ENCODE assay signal across 1 cellular context in the genomic region with DNA sequence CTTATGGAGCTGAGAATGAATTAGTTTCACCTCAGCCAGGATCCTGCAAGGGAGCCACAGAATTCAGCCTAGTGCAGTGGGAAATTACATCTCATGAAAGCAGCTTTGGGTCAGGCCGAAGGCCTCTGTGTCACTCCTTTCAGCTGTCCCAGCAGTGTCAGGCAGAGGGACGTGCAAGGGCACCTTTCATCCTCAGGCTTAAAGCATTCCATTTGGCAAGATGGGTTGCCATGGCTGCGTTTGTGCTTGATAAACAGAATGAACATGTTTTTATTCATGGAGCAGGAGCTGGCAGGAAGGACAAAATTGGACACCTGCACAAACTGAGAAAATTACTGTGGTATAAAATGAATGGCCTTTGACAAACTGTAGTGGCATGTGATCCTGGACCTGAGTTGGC.
TF ChIP-seq lines count a peak whose summit lies in the region.

No MANE protein-coding gene starts in this region.

TF ChIP-seq in HEK293, 187 proteins besides CTCF, POLR2A, EP300 and RAD21:
- TF ChIP-seq, protein P1, sequence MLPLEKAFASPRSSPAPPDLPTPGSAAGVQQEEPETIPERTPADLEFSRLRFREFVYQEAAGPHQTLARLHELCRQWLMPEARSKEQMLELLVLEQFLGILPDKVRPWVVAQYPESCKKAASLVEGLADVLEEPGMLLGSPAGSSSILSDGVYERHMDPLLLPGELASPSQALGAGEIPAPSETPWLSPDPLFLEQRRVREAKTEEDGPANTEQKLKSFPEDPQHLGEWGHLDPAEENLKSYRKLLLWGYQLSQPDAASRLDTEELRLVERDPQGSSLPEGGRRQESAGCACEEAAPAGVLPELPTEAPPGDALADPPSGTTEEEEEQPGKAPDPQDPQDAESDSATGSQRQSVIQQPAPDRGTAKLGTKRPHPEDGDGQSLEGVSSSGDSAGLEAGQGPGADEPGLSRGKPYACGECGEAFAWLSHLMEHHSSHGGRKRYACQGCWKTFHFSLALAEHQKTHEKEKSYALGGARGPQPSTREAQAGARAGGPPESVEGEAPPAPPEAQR (tag by site-specific recombination; IDR thresholded peaks at IDR 0.05): no peak
- TF ChIP-seq YY2 (tag by site-specific recombination; IDR thresholded peaks at IDR 0.05): no peak
- TF ChIP-seq SETDB1 (IDR thresholded peaks at IDR 0.05; ENCODE audit: insufficient read length, low read length): no peak
- TF ChIP-seq YY1 (tag by site-specific recombination; IDR thresholded peaks at IDR 0.05): no peak
- TF ChIP-seq ZNF610 (tag by site-specific recombination; IDR thresholded peaks at IDR 0.05; ENCODE audit: borderline replicate concordance): no peak
- TF ChIP-seq GLI4 (tag by site-specific recombination; IDR thresholded peaks at IDR 0.05): no peak
- no peak for TF ChIP-seq ZNF843 (tag by site-specific recombination; IDR thresholded peaks at IDR 0.05)
- TF ChIP-seq GLI2 (tag by site-specific recombination; IDR thresholded peaks at IDR 0.05; ENCODE audit: borderline replicate concordance, low read depth): no peak
- no peak for TF ChIP-seq ZNF426 (tag by site-specific recombination; IDR thresholded peaks at IDR 0.05)
- no peak for TF ChIP-seq ZNF837 (tag by site-specific recombination; IDR thresholded peaks at IDR 0.05)
- TF ChIP-seq, protein P2, sequence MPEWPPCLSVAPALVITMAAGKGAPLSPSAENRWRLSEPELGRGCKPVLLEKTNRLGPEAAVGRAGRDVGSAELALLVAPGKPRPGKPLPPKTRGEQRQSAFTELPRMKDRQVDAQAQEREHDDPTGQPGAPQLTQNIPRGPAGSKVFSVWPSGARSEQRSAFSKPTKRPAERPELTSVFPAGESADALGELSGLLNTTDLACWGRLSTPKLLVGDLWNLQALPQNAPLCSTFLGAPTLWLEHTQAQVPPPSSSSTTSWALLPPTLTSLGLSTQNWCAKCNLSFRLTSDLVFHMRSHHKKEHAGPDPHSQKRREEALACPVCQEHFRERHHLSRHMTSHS (tag by site-specific recombination; IDR thresholded peaks at IDR 0.05): no peak
- no peak for TF ChIP-seq ZNF48 (tag by site-specific recombination; IDR thresholded peaks at IDR 0.05)
- no peak for TF ChIP-seq ZBTB17 (tag by site-specific recombination; IDR thresholded peaks at IDR 0.05)
- TF ChIP-seq ZNF623 (tag by site-specific recombination; IDR thresholded peaks at IDR 0.05): no peak
- TF ChIP-seq ZNF211 (tag by site-specific recombination; IDR thresholded peaks at IDR 0.05; ENCODE audit: low read depth): no peak
- TF ChIP-seq, protein P3, sequence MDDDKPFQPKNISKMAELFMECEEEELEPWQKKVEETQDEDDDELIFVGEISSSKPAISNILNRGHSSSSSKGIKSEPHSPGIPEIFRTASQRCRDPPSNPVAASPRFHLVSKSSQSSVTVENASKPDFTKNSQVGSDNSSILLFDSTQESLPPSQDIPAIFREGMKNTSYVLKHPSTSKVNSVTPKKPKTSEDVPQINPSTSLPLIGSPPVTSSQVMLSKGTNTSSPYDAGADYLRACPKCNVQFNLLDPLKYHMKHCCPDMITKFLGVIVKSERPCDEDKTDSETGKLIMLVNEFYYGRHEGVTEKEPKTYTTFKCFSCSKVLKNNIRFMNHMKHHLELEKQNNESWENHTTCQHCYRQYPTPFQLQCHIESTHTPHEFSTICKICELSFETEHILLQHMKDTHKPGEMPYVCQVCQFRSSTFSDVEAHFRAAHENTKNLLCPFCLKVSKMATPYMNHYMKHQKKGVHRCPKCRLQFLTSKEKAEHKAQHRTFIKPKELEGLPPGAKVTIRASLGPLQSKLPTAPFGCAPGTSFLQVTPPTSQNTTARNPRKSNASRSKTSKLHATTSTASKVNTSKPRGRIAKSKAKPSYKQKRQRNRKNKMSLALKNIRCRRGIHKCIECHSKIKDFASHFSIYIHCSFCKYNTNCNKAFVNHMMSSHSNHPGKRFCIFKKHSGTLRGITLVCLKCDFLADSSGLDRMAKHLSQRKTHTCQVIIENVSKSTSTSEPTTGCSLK (tag by site-specific recombination; IDR thresholded peaks at IDR 0.05): no peak
- no peak for TF ChIP-seq ZBTB21 (tag by site-specific recombination; IDR thresholded peaks at IDR 0.05)
